ENCODE assay signal across 9 cellular contexts in genomic region chr10:124025638-124026336, GRCh38.
DNase-seq lines count a peak whose midpoint lies in the region; ATAC-seq and TF ChIP-seq lines count a peak whose summit lies in the region.
"Had no signal": no experiment of that assay in that cellular context is flagged by ENCODE, and none has a peak within 500 bp of the region (broad histone marks: within the 10 kb centered on the region; RNA-seq: fewer than 3 reads in every experiment).

No MANE protein-coding gene starts in this region.

- H2BK120ac ChIP-seq in H9 (ENCODE audit: low read depth, low read length, poor library complexity, severe bottlenecking), result no peak overlapping the region

- no peak overlapping the region for H2BK15ac ChIP-seq in H9 (ENCODE audit: low read depth, low read length)

- no peaks in the 10 kb centered on the region for H3K23me2 ChIP-seq in H9 (ENCODE audit: insufficient read length, low read depth, low read length, poor library complexity, severe bottlenecking)

- no peak overlapping the region for H3K14ac ChIP-seq in H9 (ENCODE audit: insufficient read depth, low read length)

- no peak overlapping the region for H3K18ac ChIP-seq in H9 (ENCODE audit: insufficient read length, low read depth, low read length)

- peaks cover 0 to 2% (median 0%) of the 10 kb centered on the region in 3 experiments; a peak in 4 of 7 replicates for H3K36me3 Mint-ChIP-seq in H9 (ENCODE audit: insufficient read depth in 1 of 3, low read depth in 3 of 3)
- H3K36me3 Mint-ChIP-seq: activated naive CD8-positive, alpha-beta T cell had no signal

- no peak overlapping the region for H3K56ac ChIP-seq in H9 (ENCODE audit: insufficient read length, low read depth, low read length)

- no peak overlapping the region for H2AK5ac ChIP-seq in H9 (ENCODE audit: insufficient read length, low read length)

- no peak overlapping the region for H4K8ac ChIP-seq in H9 (replicated peaks; ENCODE audit: insufficient read length, low read depth, low read length)

- H3K9me3 Mint-ChIP-seq in H9, result no peaks in the 10 kb centered on the region

- H2AFZ ChIP-seq in H9 (ENCODE audit: low read length), result no peak overlapping the region

- DNase-seq in AG20443 (ENCODE audit: low spot score) (peak; percentile 49), H9 (no peak), UCSD-AML1 (lab: John Stamatoyannopoulos, UW; ENCODE audit: unreplicated experiment) (peak; percentile 27), NCI-H748 treated with DMSO at 0.1 percent for 48 hours (lab: John Stamatoyannopoulos, UW) (no peak), NCI-H524 treated with DMSO at 0.1 percent for 48 hours (lab: John Stamatoyannopoulos, UW) (no peak)
- no peak for DNase-seq in activated CD4-positive, alpha-beta T cell treated with anti-CD3 and anti-CD28 coated beads, Interleukin-2, amount 50 U/mL, for 48 hours

- no peak overlapping the region for H3T11ph ChIP-seq in H9 (ENCODE audit: low read length)

- no peaks in the 10 kb centered on the region for H3K9me3 ChIP-seq in H9 (ENCODE audit: control insufficient read depth, low read depth, low read length)
- no peaks in the 10 kb centered on the region for H3K9me3 ChIP-seq in liver (ENCODE audit: control insufficient read depth in 4 of 4, low read length in 3 of 4)

- H3K79me2 ChIP-seq in H9 (ENCODE audit: insufficient read depth, low read length), result no peaks in the 10 kb centered on the region

- no peak overlapping the region for H3K27ac Mint-ChIP-seq in H9
- H3K27ac Mint-ChIP-seq: activated naive CD8-positive, alpha-beta T cell had no signal

- H4K91ac ChIP-seq in H9 (ENCODE audit: insufficient read length, low read depth, low read length), result no peak overlapping the region

- TF ChIP-seq CTCF in H9 (conservative IDR thresholded peaks at IDR 0.05), result peak; percentile 53; the same call in 2 of the 3 replicates
- TF ChIP-seq CTCF in liver (IDR thresholded peaks at IDR 0.05; ENCODE audit: low read depth, low read length, missing input control), result peak; percentile 26

- ATAC-seq in HG03196 (IDR thresholded peaks at IDR 0.05; ENCODE audit: unreplicated experiment), result no peak

- H2BK20ac ChIP-seq in H9 (ENCODE audit: low read depth, low read length, poor library complexity, severe bottlenecking), result no peak overlapping the region

- H3K27me3 Mint-ChIP-seq in H9 (ENCODE audit: low read depth), result no peaks in the 10 kb centered on the region

- H3K9ac ChIP-seq in H9 (ENCODE audit: extremely low read depth, insufficient read length, low read length) (no peak overlapping the region), liver (ENCODE audit: low read depth in 1 of 2, low read length in 2 of 2) (no peak overlapping the region)

- H4K5ac ChIP-seq in H9 (ENCODE audit: insufficient read length, low read depth, low read length), result no peak overlapping the region

- H3K36me3 ChIP-seq in liver (ENCODE audit: control insufficient read depth in 4 of 4, insufficient read depth in 3 of 4, low read depth in 1 of 4, low read length in 3 of 4), result no peaks in the 10 kb centered on the region

- H3K4me3 ChIP-seq in liver (ENCODE audit: low read depth in 1 of 3, low read length in 3 of 3), result no peak overlapping the region

- H3K4ac ChIP-seq in H9 (ENCODE audit: low read depth, low read length), result no peak overlapping the region

- H4K20me1 ChIP-seq in H9 (ENCODE audit: control insufficient read depth, insufficient read depth, insufficient read length), result no peaks in the 10 kb centered on the region

- H2BK12ac ChIP-seq in H9 (ENCODE audit: insufficient read length, low read depth, low read length), result no peak overlapping the region

- H3K79me1 ChIP-seq in H9 (ENCODE audit: insufficient read depth, low read depth, low read length, poor library complexity, severe bottlenecking), result no peaks in the 10 kb centered on the region

- TF ChIP-seq RAD21 in liver (IDR thresholded peaks at IDR 0.05), result peak; percentile 61 to 67

- H3K4me1 Mint-ChIP-seq in H9, result peaks cover 44 to 48% of the 10 kb centered on the region in 2 experiments

- no peak overlapping the region for H2BK5ac ChIP-seq in H9 (ENCODE audit: insufficient read length, low read length)

- H3K4me3 Mint-ChIP-seq in H9, result no peak overlapping the region
- H3K4me3 Mint-ChIP-seq: activated naive CD8-positive, alpha-beta T cell had no signal

- H3K4me2 ChIP-seq in H9 (ENCODE audit: insufficient read depth, insufficient read length, low read length), result no peak overlapping the region

- H3K4me1 ChIP-seq in H9 (ENCODE audit: insufficient read depth, low read length) (peaks cover 8% of the 10 kb centered on the region; the same call in 1 of the 2 replicates), liver (ENCODE audit: control insufficient read depth in 4 of 4, insufficient read depth in 4 of 4, low read length in 3 of 4) (peaks cover 0 to 12% (median 5%) of the 10 kb centered on the region in 4 donors)

- H3K23ac ChIP-seq in H9 (ENCODE audit: insufficient read length, low read depth, low read length), result no peak overlapping the region

- no CpG with 5 or more reads among the region's 10 CpGs for WGBS in H9 (ENCODE audit: extremely low coverage, insufficient read length, low lambda C conversion rate)
- WGBS in liver, result 69% methylated on average over 10 of the region's 10 CpGs

- no peaks in the 10 kb centered on the region for H3K27me3 ChIP-seq in H9 (ENCODE audit: insufficient read depth, low read length)
- no peaks in the 10 kb centered on the region for H3K27me3 ChIP-seq in liver (ENCODE audit: control insufficient read depth in 4 of 4, insufficient read depth in 4 of 4, low read length in 3 of 4)

- H3K27ac ChIP-seq in H9 (ENCODE audit: insufficient read length, low read depth, low read length), result no peak overlapping the region
- H3K27ac ChIP-seq in liver (ENCODE audit: low read depth in 1 of 2, low read length in 2 of 2), result no peak overlapping the region

TF ChIP-seq in liver, 16 proteins besides CTCF, POLR2A, EP300 and RAD21:
- no peak for TF ChIP-seq JUND (IDR thresholded peaks at IDR 0.05)
- no peak for TF ChIP-seq RXRA (IDR thresholded peaks at IDR 0.05)
- TF ChIP-seq TAF1 (conservative IDR thresholded peaks at IDR 0.05), result no peak
- no peak for TF ChIP-seq HNF4G (IDR thresholded peaks at IDR 0.05)
- TF ChIP-seq, protein P1, sequence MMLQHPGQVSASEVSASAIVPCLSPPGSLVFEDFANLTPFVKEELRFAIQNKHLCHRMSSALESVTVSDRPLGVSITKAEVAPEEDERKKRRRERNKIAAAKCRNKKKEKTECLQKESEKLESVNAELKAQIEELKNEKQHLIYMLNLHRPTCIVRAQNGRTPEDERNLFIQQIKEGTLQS (IDR thresholded peaks at IDR 0.05), result no peak
- TF ChIP-seq SP1 (IDR thresholded peaks at IDR 0.05), result no peak
- no peak for TF ChIP-seq REST (IDR thresholded peaks at IDR 0.05)
- no peak for TF ChIP-seq NR2F2 (IDR thresholded peaks at IDR 0.05)
- no peak for TF ChIP-seq FOXA2 (IDR thresholded peaks at IDR 0.05)
- TF ChIP-seq, protein P2, sequence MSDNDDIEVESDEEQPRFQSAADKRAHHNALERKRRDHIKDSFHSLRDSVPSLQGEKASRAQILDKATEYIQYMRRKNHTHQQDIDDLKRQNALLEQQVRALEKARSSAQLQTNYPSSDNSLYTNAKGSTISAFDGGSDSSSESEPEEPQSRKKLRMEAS (IDR thresholded peaks at IDR 0.05), result no peak
- TF ChIP-seq ZBTB33 (IDR thresholded peaks at IDR 0.05), result no peak

Comparison
In these comparisons a context has a peak if more than half of its experiments do, and no peak if none do; other contexts are left out.
1. DNase-seq: peak in AG20443 (single experiment) and UCSD-AML1 (single experiment); none in H9 (single experiment), activated CD4-positive, alpha-beta T cell treated with anti-CD3 and anti-CD28 coated beads, Interleukin-2, amount 50 U/mL, for 48 hours (0 of 2), NCI-H748 treated with DMSO at 0.1 percent for 48 hours (single experiment) and NCI-H524 treated with DMSO at 0.1 percent for 48 hours (single experiment).